In genomic region chr17:79078476-79079190, GRCh38 we compare ENCODE assay signal across 21 cellular contexts. TPM values are rescaled to one million over a fixed set of nuclear protein-coding genes. Genes with fewer than 3 reads are reported as not detected.
DNase-seq lines count a peak whose midpoint lies in the region; ATAC-seq, FAIRE-seq and TF ChIP-seq lines count a peak whose summit lies in the region.
"Had no signal": no experiment of that assay in that cellular context is flagged by ENCODE, and none has a peak within 500 bp of the region (broad histone marks: within the 10 kb centered on the region; RNA-seq: fewer than 3 reads in every experiment).

No MANE protein-coding gene starts in this region.

- ATAC-seq in right lobe of liver (no peak), HepG2 (no peak), aorta (ENCODE audit: low FRiP score) (no peak), HG03175 (IDR thresholded peaks at IDR 0.05; ENCODE audit: unreplicated experiment) (no peak)
- ATAC-seq in activated T-helper 17 cell treated with anti-CD3 and anti-CD28 coated beads, Interleukin-2, amount 50 U/mL, for 72 hours (replicated peaks), result no peak

- CTCF ChIA-PET in HepG2 (lab: Yijun Ruan, JAX; ENCODE audit: low intra/inter-chr PET ratio, low total read pairs), result no interaction called here

- no TSS peak for BruUV-seq in HepG2 (replicated peaks; lab: Mats Ljungman, UMichigan)

- 92% methylated on average over 8 of the region's 21 CpGs for WGBS in right lobe of liver (ENCODE audit: insufficient coverage, low coverage, low lambda C conversion rate, missing lambda C conversion rate)
- 94% methylated on average over 21 of the region's 21 CpGs for WGBS in HepG2 (ENCODE audit: low lambda C conversion rate)
- WGBS in endodermal cell (ENCODE audit: insufficient coverage in 1 of 2, insufficient read length in 1 of 2), 2 experiments, result 91% methylated on average over 18 to 21 of the region's 21 CpGs
- WGBS in aorta, 2 donors, result 92 to 95% methylated on average over 21 of the region's 21 CpGs

- peaks cover 0 to 10% (median 0%) of the 10 kb centered on the region in 4 donors for H3K4me1 ChIP-seq in right lobe of liver
- H3K4me1 ChIP-seq in HepG2 (ENCODE audit: insufficient read depth, low read length), result peaks cover 25% of the 10 kb centered on the region
- H3K4me1 ChIP-seq in endodermal cell (ENCODE audit: control insufficient read depth, insufficient read depth, low read length), result no peaks in the 10 kb centered on the region
- peaks cover 6% of the 10 kb centered on the region for H3K4me1 ChIP-seq in osteoblast (ENCODE audit: insufficient read depth, low read length)
- H3K4me1 ChIP-seq in aorta (ENCODE audit: control insufficient read depth in 1 of 2, insufficient read depth in 2 of 2, low read length in 2 of 2), result no peaks in the 10 kb centered on the region

- POLR2A ChIA-PET in HepG2 (lab: Yijun Ruan, JAX), result no interaction called here

- TF ChIP-seq POLR2A in right lobe of liver (IDR thresholded peaks at IDR 0.05), result no peak
- no peak for TF ChIP-seq POLR2A in HepG2 (IDR thresholded peaks at IDR 0.05; ENCODE audit: insufficient read depth in 1 of 2, low read depth in 2 of 2, low read length in 2 of 2)

- H3K9ac ChIP-seq in HepG2 (ENCODE audit: insufficient read depth, low read depth, low read length), result no peak overlapping the region
- no peak overlapping the region for H3K9ac ChIP-seq in endodermal cell (ENCODE audit: extremely low read depth, low read length, poor library complexity, severe bottlenecking)
- H3K9ac ChIP-seq: BLaER1 treated with 17β-estradiol and CSF1 and Interleukin-3, amounts not matched to agents 10 nM and 100 nM had no signal

- peaks cover 44% of the 10 kb centered on the region for H3K36me3 Mint-ChIP-seq in endodermal cell (ENCODE audit: low read depth)
- peaks cover 33% of the 10 kb centered on the region for H3K36me3 Mint-ChIP-seq in activated T-helper 17 cell treated with anti-CD3 and anti-CD28 coated beads, Interleukin-2, amount 50 U/mL, for 72 hours (ENCODE audit: low read depth)

- H3K27ac ChIP-seq in right lobe of liver (no peak overlapping the region), HepG2 (ENCODE audit: extremely low read length, insufficient read depth, low read length) (no peak overlapping the region), endodermal cell (ENCODE audit: low read depth, low read length) (no peak overlapping the region), osteoblast (ENCODE audit: low read depth, low read length) (no peak overlapping the region), aorta (ENCODE audit: low read depth in 1 of 2, low read length in 2 of 2) (no peak overlapping the region)
- H3K27ac ChIP-seq: BLaER1 treated with 17β-estradiol and CSF1 and Interleukin-3, amounts not matched to agents 10 nM and 100 nM had no signal

- H3K79me2 ChIP-seq in HepG2 (ENCODE audit: insufficient read depth, low read length), result peaks cover 5% of the 10 kb centered on the region
- no peaks in the 10 kb centered on the region for H3K79me2 ChIP-seq in osteoblast (ENCODE audit: insufficient read depth, low read length)

- H2AFZ ChIP-seq in HepG2 (ENCODE audit: low read length), result no peak overlapping the region
- no peak overlapping the region for H2AFZ ChIP-seq in osteoblast (ENCODE audit: low read length)

- intact Hi-C loops in right lobe of liver (cut with DNase I) (no loop called here), HepG2 (cut with micrococcal nuclease; ENCODE audit: unreplicated experiment) (loop anchor here (5.0 kb wide), 1 partner anchor 61 kb away; no protein-coding TSS in a partner anchor), aorta (cut with DNase I) (loop anchor here (10.0 kb wide), 1 partner anchor 54 kb away; the partner anchor contains the start of gene C1QTNF1 (in 2 of the 2))

- no peaks in the 10 kb centered on the region for H3K27me3 Mint-ChIP-seq in endodermal cell (ENCODE audit: insufficient read depth)
- no peaks in the 10 kb centered on the region for H3K27me3 Mint-ChIP-seq in activated T-helper 17 cell treated with anti-CD3 and anti-CD28 coated beads, Interleukin-2, amount 50 U/mL, for 72 hours
- H3K27me3 Mint-ChIP-seq: CD8-positive, alpha-beta memory T cell had no signal

- FAIRE-seq in HepG2 (lab: Jason Lieb, UNC), result no peak
- FAIRE-seq: G401.6, HTR-8/SVneo had no signal

- no peak for TF ChIP-seq CTCF in right lobe of liver (IDR thresholded peaks at IDR 0.05)
- no peak for TF ChIP-seq CTCF in HepG2 (CRISPR knock-in tag; IDR thresholded peaks at IDR 0.05)
- no peak for TF ChIP-seq CTCF in endodermal cell (conservative IDR thresholded peaks at IDR 0.05)
- TF ChIP-seq CTCF in osteoblast (IDR thresholded peaks at IDR 0.05; ENCODE audit: extremely low read depth, low read depth, low read length), result no peak

- H3K4me3 ChIP-seq in right lobe of liver (no peak overlapping the region), HepG2 (replicated peaks in 1 of 3; ENCODE audit: insufficient read depth in 1 of 3, low read depth in 2 of 3, low read length in 3 of 3) (no peak overlapping the region), endodermal cell (ENCODE audit: low read length) (no peak overlapping the region), osteoblast (ENCODE audit: insufficient read depth, low read length) (no peak overlapping the region), aorta (ENCODE audit: low read length in 2 of 2) (no peak overlapping the region)
- H3K4me3 ChIP-seq: BLaER1 treated with 17β-estradiol and CSF1 and Interleukin-3, amounts not matched to agents 10 nM and 100 nM; MG63 had no signal

- DNase-seq in right lobe of liver (peak in 2 of 3 donors; percentile 13 to 39), HepG2 (ENCODE audit: low spot score) (no peak), endodermal cell (peak; percentile 40), osteoblast (ENCODE audit: insufficient read length, low spot score, missing footprints) (peak; percentile 69), aorta (peak; percentile 25 to 52), NOMO-1 treated with dmso at 0.1 percent for 144 hours (lab: John Stamatoyannopoulos, UW; ENCODE audit: unreplicated experiment) (no peak)
- DNase-seq: CD8-positive, alpha-beta memory T cell; DMS 273 treated with DMSO at 0.1 percent for 48 hours; HCEC 1CT; Kasumi-1; MG63; NCI-H1048; NCI-H1436; NCI-H2029 treated with DMSO at 0.1 percent for 48 hours; NCI-H2171; NCI-H526 had no signal

- TF ChIP-seq RAD21 in HepG2 (CRISPR knock-in tag; IDR thresholded peaks at IDR 0.05), result no peak

- H3K4me3 Mint-ChIP-seq in endodermal cell, result no peak overlapping the region
- no peak overlapping the region for H3K4me3 Mint-ChIP-seq in activated T-helper 17 cell treated with anti-CD3 and anti-CD28 coated beads, Interleukin-2, amount 50 U/mL, for 72 hours

- H3K27me3 ChIP-seq in right lobe of liver (no peaks in the 10 kb centered on the region), HepG2 (ENCODE audit: control insufficient read depth in 1 of 2, insufficient read depth in 2 of 2, low read length in 2 of 2) (no peaks in the 10 kb centered on the region), endodermal cell (ENCODE audit: control insufficient read depth, insufficient read depth, low read length, poor library complexity, severe bottlenecking) (no peaks in the 10 kb centered on the region), osteoblast (ENCODE audit: insufficient read depth, low read length) (no peaks in the 10 kb centered on the region), aorta (ENCODE audit: control insufficient read depth in 1 of 2, insufficient read depth in 2 of 2, low read length in 1 of 2) (no peaks in the 10 kb centered on the region)
- H3K27me3 ChIP-seq: BLaER1 treated with 17β-estradiol and CSF1 and Interleukin-3, amounts not matched to agents 10 nM and 100 nM; MG63 had no signal

- H3K27ac Mint-ChIP-seq in endodermal cell, result no peak overlapping the region
- no peak overlapping the region for H3K27ac Mint-ChIP-seq in activated T-helper 17 cell treated with anti-CD3 and anti-CD28 coated beads, Interleukin-2, amount 50 U/mL, for 72 hours

- H3K4me2 ChIP-seq in HepG2 (ENCODE audit: low read depth, low read length), result no peak overlapping the region
- no peak overlapping the region for H3K4me2 ChIP-seq in osteoblast (ENCODE audit: insufficient read depth, low read length)
- H3K4me2 ChIP-seq: BLaER1 treated with 17β-estradiol and CSF1 and Interleukin-3, amounts not matched to agents 10 nM and 100 nM had no signal

- no peaks in the 10 kb centered on the region for H3K9me3 ChIP-seq in right lobe of liver
- H3K9me3 ChIP-seq in HepG2 (ENCODE audit: low read length), result no peaks in the 10 kb centered on the region
- H3K9me3 ChIP-seq in endodermal cell (ENCODE audit: control insufficient read depth, low read length), result no peaks in the 10 kb centered on the region
- no peaks in the 10 kb centered on the region for H3K9me3 ChIP-seq in osteoblast (ENCODE audit: low read depth, low read length)
- H3K9me3 ChIP-seq in aorta (ENCODE audit: control insufficient read depth, low read length), result no peaks in the 10 kb centered on the region
- H3K9me3 ChIP-seq: BLaER1 treated with 17β-estradiol and CSF1 and Interleukin-3, amounts not matched to agents 10 nM and 100 nM; MG63 had no signal

- H3K9me3 Mint-ChIP-seq in endodermal cell, result peaks cover 1% of the 10 kb centered on the region
- H3K9me3 Mint-ChIP-seq in activated T-helper 17 cell treated with anti-CD3 and anti-CD28 coated beads, Interleukin-2, amount 50 U/mL, for 72 hours, result no peaks in the 10 kb centered on the region
- H3K9me3 Mint-ChIP-seq: CD8-positive, alpha-beta memory T cell had no signal

- H3K36me3 ChIP-seq in right lobe of liver (peaks cover 0 to 51% (median under 1%) of the 10 kb centered on the region in 4 donors), HepG2 (replicated peaks in 1 of 2; ENCODE audit: control insufficient read depth in 1 of 2, insufficient read depth in 2 of 2, low read length in 2 of 2) (peaks cover 13 to 34% of the 10 kb centered on the region in 2 experiments; a peak in 4 of 5 replicates), endodermal cell (ENCODE audit: control insufficient read depth, insufficient read depth, low read length) (peaks cover 17% of the 10 kb centered on the region), osteoblast (ENCODE audit: insufficient read depth, low read length) (peaks cover 7% of the 10 kb centered on the region), aorta (ENCODE audit: control insufficient read depth in 1 of 2, insufficient read depth in 2 of 2, low read length in 1 of 2) (no peaks in the 10 kb centered on the region)

- H3K4me1 Mint-ChIP-seq in endodermal cell, result peaks cover 8% of the 10 kb centered on the region
- H3K4me1 Mint-ChIP-seq in activated T-helper 17 cell treated with anti-CD3 and anti-CD28 coated beads, Interleukin-2, amount 50 U/mL, for 72 hours, result peaks cover 7% of the 10 kb centered on the region

- H4K20me1 ChIP-seq in HepG2 (ENCODE audit: insufficient read depth, low read length), result no peaks in the 10 kb centered on the region
- H4K20me1 ChIP-seq in osteoblast (ENCODE audit: insufficient read depth, low read length), result peaks cover 10% of the 10 kb centered on the region

- in situ Hi-C loops in HepG2 (cut with HindIII; ENCODE audit: extremely low pct_ligation_motif_present, low pct_unique_long_range_greater_than_20kb), result no loop called here

- TF ChIP-seq EP300 in HepG2 (IDR thresholded peaks at IDR 0.05; ENCODE audit: low read depth in 2 of 2, low read length in 2 of 2), result no peak
- no peak for TF ChIP-seq EP300 in HepG2 (CRISPR knock-in tag; IDR thresholded peaks at IDR 0.05; ENCODE audit: borderline replicate concordance)

RNA-seq across cellular contexts. Expression of gene ENGASE, which starts 4.0 kb away (rescaled TPM):
- total RNA-seq in right lobe of liver, result 10 to 100 TPM in 5 of 6 experiments, 1 to 10 TPM in 1; 7.4 to 63.7 (median 39.1) TPM
- total RNA-seq in HepG2 (2016; rRNA removed; fragmentation: Illumina TruSeq; extraction: Trizol), result 2.8 and 10.6 TPM in 2 replicates
- total RNA-seq in HepG2 (2016; cell fraction: cytosol; rRNA removed; fragmentation: Illumina TruSeq; extraction: Trizol; ENCODE audit: low read depth), result 10.9 and 11.3 TPM in 2 replicates
- total RNA-seq in HepG2 (2016; cell fraction: insoluble cytoplasmic fraction; rRNA removed; fragmentation: Illumina TruSeq; extraction: Trizol), result 2.1 and 11.0 TPM in 2 replicates
- 4.0 and 4.4 TPM in 2 replicates for total RNA-seq in HepG2 (2016; cell fraction: membrane; rRNA removed; fragmentation: Illumina TruSeq; extraction: Trizol)
- 17.7 and 21.9 TPM in 2 replicates for total RNA-seq in HepG2 (2016; cell fraction: nucleus; rRNA removed; fragmentation: Illumina TruSeq; extraction: Trizol)
- polyA plus RNA-seq in HepG2 (2011; rRNA removed), result 18.1 and 30.3 TPM in 2 replicates
- 4.4 and 5.4 TPM in 2 replicates for polyA plus RNA-seq in HepG2 (2011; cell fraction: cytosol; rRNA removed)
- polyA plus RNA-seq in HepG2 (2011; cell fraction: nucleus; rRNA removed), result 327 and 364 TPM in 2 replicates
- 25.6 and 35.5 TPM in 2 replicates for polyA plus RNA-seq in HepG2 (2012)
- polyA plus RNA-seq in HepG2 (2016; cell fraction: cytosol; fragmentation: Illumina TruSeq; extraction: Trizol; ENCODE audit: low read depth), result 0.50 and 0.71 TPM in 2 replicates
- 3.3 and 4.0 TPM in 2 replicates for polyA plus RNA-seq in HepG2 (2016; cell fraction: insoluble cytoplasmic fraction; fragmentation: Illumina TruSeq; extraction: Trizol; ENCODE audit: low read depth)
- polyA plus RNA-seq in HepG2 (2016; cell fraction: membrane; fragmentation: Illumina TruSeq; extraction: Trizol; ENCODE audit: low read depth), result 1.3 and 1.4 TPM in 2 replicates
- polyA plus RNA-seq in HepG2 (2016; cell fraction: nucleus; fragmentation: Illumina TruSeq; extraction: Trizol; ENCODE audit: insufficient read depth, low read depth), result 64.3 and 73.5 TPM in 2 replicates
- polyA minus RNA-seq in HepG2 (2011; rRNA and poly(A)+ RNA removed; ENCODE audit: low replicate concordance), result 27.1 and 30.9 TPM in 2 replicates
- polyA minus RNA-seq in HepG2 (2011; cell fraction: cytosol; rRNA and poly(A)+ RNA removed), result 4.3 and 5.1 TPM in 2 replicates
- 56.1 and 79.6 TPM in 2 replicates for polyA minus RNA-seq in HepG2 (2011; cell fraction: nucleus; rRNA and poly(A)+ RNA removed)
- total RNA-seq in endodermal cell, result 10 to 100 TPM; 40.8 to 42.0 TPM
- polyA plus RNA-seq in endodermal cell (2013, experiment 1 of 2), result 33.7 TPM
- 27.0 TPM for polyA plus RNA-seq in endodermal cell (2013, experiment 2 of 2)
- 11.8 and 14.5 TPM in 2 replicates for total RNA-seq in osteoblast
- total RNA-seq in aorta, result 10 to 100 TPM; 42.9 to 60.3 TPM
- 10 to 100 TPM in 1 of 2 donors, 1 to 10 TPM in 1; 7.0 to 60.5 TPM for polyA plus RNA-seq in aorta
- 10 to 100 TPM; 26.9 to 30.2 TPM for total RNA-seq in activated T-helper 17 cell treated with anti-CD3 and anti-CD28 coated beads, Interleukin-2, amount 50 U/mL, for 72 hours

RNA-seq across cellular contexts. Expression of gene C1QTNF1, which starts 54.7 kb away (rescaled TPM):
- total RNA-seq in right lobe of liver, result 10 to 100 TPM in 5 of 6 experiments, 1 to 10 TPM in 1; 9.8 to 40.2 (median 26.2) TPM
- total RNA-seq in HepG2 (2016; rRNA removed; fragmentation: Illumina TruSeq; extraction: Trizol), result 0.18 and 0.36 TPM in 2 replicates
- 0.30 TPM in 1 of 2 replicates, not detected in the other for total RNA-seq in HepG2 (2016; cell fraction: cytosol; rRNA removed; fragmentation: Illumina TruSeq; extraction: Trizol; ENCODE audit: low read depth)
- total RNA-seq in HepG2 (2016; cell fraction: insoluble cytoplasmic fraction; rRNA removed; fragmentation: Illumina TruSeq; extraction: Trizol), result 0.10 and 0.58 TPM in 2 replicates
- total RNA-seq in HepG2 (2016; cell fraction: membrane; rRNA removed; fragmentation: Illumina TruSeq; extraction: Trizol), result 0.06 and 0.31 TPM in 2 replicates
- total RNA-seq in HepG2 (2016; cell fraction: nucleus; rRNA removed; fragmentation: Illumina TruSeq; extraction: Trizol), result 0.56 and 0.90 TPM in 2 replicates
- 0.86 and 2.1 TPM in 2 replicates for polyA plus RNA-seq in HepG2 (2011; rRNA removed)
- 0.94 and 1.2 TPM in 2 replicates for polyA plus RNA-seq in HepG2 (2011; cell fraction: cytosol; rRNA removed)
- polyA plus RNA-seq in HepG2 (2011; cell fraction: nucleus; rRNA removed), result 1.4 TPM in 2 replicates
- 1.0 and 1.5 TPM in 2 replicates for polyA plus RNA-seq in HepG2 (2012)
- polyA plus RNA-seq in HepG2 (2016; cell fraction: cytosol; fragmentation: Illumina TruSeq; extraction: Trizol; ENCODE audit: low read depth), result 0.08 TPM in 1 of 2 replicates, not detected in the other
- 0.12 and 0.25 TPM in 2 replicates for polyA plus RNA-seq in HepG2 (2016; cell fraction: insoluble cytoplasmic fraction; fragmentation: Illumina TruSeq; extraction: Trizol; ENCODE audit: low read depth)
- polyA plus RNA-seq in HepG2 (2016; cell fraction: membrane; fragmentation: Illumina TruSeq; extraction: Trizol; ENCODE audit: low read depth), result 0.09 and 0.17 TPM in 2 replicates
- 0.45 and 0.55 TPM in 2 replicates for polyA plus RNA-seq in HepG2 (2016; cell fraction: nucleus; fragmentation: Illumina TruSeq; extraction: Trizol; ENCODE audit: insufficient read depth, low read depth)
- 2.2 TPM in 1 of 2 replicates, not detected in the other for polyA minus RNA-seq in HepG2 (2011; rRNA and poly(A)+ RNA removed; ENCODE audit: low replicate concordance)
- polyA minus RNA-seq in HepG2 (2011; cell fraction: cytosol; rRNA and poly(A)+ RNA removed), result 0.59 and 0.70 TPM in 2 replicates
- 1.6 and 2.2 TPM in 2 replicates for polyA minus RNA-seq in HepG2 (2011; cell fraction: nucleus; rRNA and poly(A)+ RNA removed)
- 10 to 100 TPM; 16.0 to 16.5 TPM for total RNA-seq in endodermal cell
- 1.5 TPM for polyA plus RNA-seq in endodermal cell (2013, experiment 1 of 2)
- 1.7 TPM for polyA plus RNA-seq in endodermal cell (2013, experiment 2 of 2)
- 13.8 and 14.4 TPM in 2 replicates for total RNA-seq in osteoblast
- 100 to 1,000 TPM; 157 to 439 TPM for total RNA-seq in aorta
- polyA plus RNA-seq in aorta, result 100 to 1,000 TPM in 1 of 2 donors, 10 to 100 TPM in 1; 98.8 to 361 TPM
- total RNA-seq in activated T-helper 17 cell treated with anti-CD3 and anti-CD28 coated beads, Interleukin-2, amount 50 U/mL, for 72 hours, result not detected
- polyA plus RNA-seq: CD8-positive, alpha-beta memory T cell had no signal

Comparison
In these comparisons a context has a peak if more than half of its experiments do, and no peak if none do; other contexts are left out.
1. DNase-seq: peak in right lobe of liver (2 of 3), endodermal cell (single experiment), osteoblast (single experiment) and aorta (2 of 2); none in HepG2 (single experiment) and NOMO-1 treated with dmso at 0.1 percent for 144 hours (single experiment).
2. intact Hi-C loops: an anchor here in HepG2 (5.0 kb wide) and aorta (10.0 kb wide); none called in right lobe of liver.